Comparison of ENCODE assay signal across 33 cellular contexts in the genomic region with DNA sequence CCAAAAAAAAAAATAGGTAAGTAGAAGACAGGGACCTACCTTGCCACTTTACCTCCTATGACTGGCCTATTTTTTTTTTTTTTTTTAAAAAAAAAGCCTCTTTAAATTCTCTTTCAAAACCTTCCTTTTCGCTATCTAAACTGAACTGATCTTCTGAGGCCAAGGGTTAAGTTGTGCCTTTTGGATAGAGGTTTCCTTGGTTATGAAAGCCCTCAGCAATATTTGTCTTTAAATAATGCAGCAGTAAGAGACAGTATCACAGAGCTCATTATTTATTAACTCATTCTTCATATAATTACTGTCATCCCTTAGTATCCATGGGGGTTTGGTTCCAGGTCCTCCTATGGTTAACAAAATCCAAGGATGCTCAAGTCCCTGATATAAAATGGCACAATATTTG. TPM values are rescaled to one million over a fixed set of nuclear protein-coding genes. Genes with fewer than 3 reads are reported as not detected.
"Had no signal": no experiment of that assay in that cellular context is flagged by ENCODE, and none has a peak within 500 bp of the region (broad histone marks: within the 10 kb centered on the region; RNA-seq: fewer than 3 reads in every experiment).

No MANE protein-coding gene starts in this region.

- H3K36me3 ChIP-seq: colonic mucosa, gastrocnemius medialis had no signal

- FAIRE-seq: colon, endometrium, endothelial cell of umbilical vein had no signal

- H3K27me3 Mint-ChIP-seq: dendritic cell treated with granulocyte-macrophage colony-stimulating factor and Interleukin-4, amounts not matched to agents 40 ng/mL and 50 ng/mL, for 4 days; effector memory CD8-positive, alpha-beta T cell had no signal

- H3K9me3 ChIP-seq: colonic mucosa, esophagus muscularis mucosa, esophagus squamous epithelium, gastrocnemius medialis, gastroesophageal sphincter, heart left ventricle, heart right ventricle had no signal

- DNase-seq: colonic mucosa; cortex of kidney; dermis blood vessel endothelial cell; dorsolateral prefrontal cortex; effector CD4-positive, alpha-beta T cell; effector CD8-positive, alpha-beta T cell; effector memory CD4-positive, alpha-beta T cell; effector memory CD8-positive, alpha-beta T cell; endodermal cell; erythroblast; esophagus squamous epithelium; foreskin fibroblast; foreskin keratinocyte; foreskin melanocyte; gastrocnemius medialis; glutamatergic neuron; head of caudate nucleus; heart left ventricle; heart right ventricle had no signal

- H3K4me3 ChIP-seq: colonic mucosa, coronary artery, dorsolateral prefrontal cortex, esophagus muscularis mucosa, esophagus squamous epithelium, gastrocnemius medialis, gastroesophageal sphincter, heart left ventricle, heart right ventricle had no signal

- H3K27ac Mint-ChIP-seq: dendritic cell treated with granulocyte-macrophage colony-stimulating factor and Interleukin-4, amounts not matched to agents 40 ng/mL and 50 ng/mL, for 4 days; effector memory CD8-positive, alpha-beta T cell; endodermal cell had no signal

- H3K27ac ChIP-seq: colonic mucosa, coronary artery, dorsolateral prefrontal cortex, epithelial cell of prostate, esophagus muscularis mucosa, esophagus squamous epithelium, foreskin keratinocyte, gastrocnemius medialis, gastroesophageal sphincter, heart left ventricle, heart right ventricle had no signal

- H3K4me1 ChIP-seq: colonic mucosa, esophagus muscularis mucosa, esophagus squamous epithelium, foreskin keratinocyte, gastroesophageal sphincter had no signal

- ATAC-seq: effector memory CD8-positive, alpha-beta T cell; esophagus mucosa; foreskin keratinocyte; gastrocnemius medialis; gastroesophageal sphincter; heart left ventricle; heart right ventricle had no signal

- H3K27me3 ChIP-seq: colonic mucosa, dorsolateral prefrontal cortex, esophagus muscularis mucosa, esophagus squamous epithelium, foreskin keratinocyte, gastrocnemius medialis, gastroesophageal sphincter, heart left ventricle, heart right ventricle had no signal

- H3K9me3 Mint-ChIP-seq: dendritic cell treated with granulocyte-macrophage colony-stimulating factor and Interleukin-4, amounts not matched to agents 40 ng/mL and 50 ng/mL, for 4 days; effector memory CD8-positive, alpha-beta T cell; endodermal cell had no signal

- H3K4me3 Mint-ChIP-seq: dendritic cell treated with granulocyte-macrophage colony-stimulating factor and Interleukin-4, amounts not matched to agents 40 ng/mL and 50 ng/mL, for 4 days; effector memory CD8-positive, alpha-beta T cell; endodermal cell had no signal

RNA-seq across cellular contexts. Expression of a gene that starts 49.0 kb away (rescaled TPM):
- total RNA-seq: chondrocyte, dermis blood vessel endothelial cell, dermis microvascular lymphatic vessel endothelial cell, endodermal cell, endothelial cell of umbilical vein, epithelial cell of proximal tubule, fibroblast of villous mesenchyme, glomerular endothelial cell had no signal
- polyA plus RNA-seq: endothelial cell of umbilical vein had no signal
